Comparison of ENCODE assay signal across 12 cellular contexts in the genomic region with DNA sequence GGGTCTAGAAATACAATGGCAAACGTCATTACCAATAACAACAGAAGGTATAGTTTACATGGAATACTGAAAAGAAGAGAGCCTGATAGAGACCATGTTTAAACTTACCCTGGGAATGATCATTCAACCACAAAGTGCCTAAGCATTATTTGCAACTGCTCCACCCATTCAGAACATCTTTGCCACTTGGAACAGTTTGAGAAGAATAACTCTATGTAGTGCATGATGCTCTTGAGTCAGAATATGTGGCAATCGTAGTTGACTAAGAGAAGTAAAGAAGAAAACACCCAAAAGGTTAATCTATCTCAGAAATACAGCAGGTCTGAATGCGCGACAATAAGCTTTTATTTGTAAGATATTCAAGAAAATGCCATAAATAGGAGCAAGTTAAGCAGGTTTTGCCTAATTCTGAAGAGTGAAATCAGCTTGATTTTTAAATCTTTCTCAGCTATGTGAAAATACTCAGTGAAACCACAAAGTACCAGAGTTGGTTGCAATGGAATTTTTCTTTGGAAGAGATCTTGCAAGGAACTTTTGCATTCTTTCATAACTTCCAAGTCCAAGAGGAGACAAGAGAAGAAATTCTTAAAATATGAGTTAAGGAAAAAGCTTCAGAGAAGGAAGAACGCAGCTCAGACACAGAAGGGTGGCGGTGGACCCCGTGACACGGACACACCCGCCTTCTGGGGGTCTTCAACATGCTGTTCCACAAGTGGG.
DNase-seq lines count a peak whose midpoint lies in the region; ATAC-seq and TF ChIP-seq lines count a peak whose summit lies in the region.
"Had no signal": no experiment of that assay in that cellular context is flagged by ENCODE, and none has a peak within 500 bp of the region (broad histone marks: within the 10 kb centered on the region; RNA-seq: fewer than 3 reads in every experiment).

No MANE protein-coding gene starts in this region.

- no peak overlapping the region for H3K4me3 ChIP-seq in cardiac fibroblast (replicated peaks in 1 of 2; ENCODE audit: low read depth in 2 of 2, low read length in 2 of 2)
- peak overlapping the region in 2 of 5 donors; percentile 7 to 36 for H3K4me3 ChIP-seq in subcutaneous abdominal adipose tissue (ENCODE audit: low read depth in 1 of 5, low read length in 5 of 5)

- H3K27me3 ChIP-seq in subcutaneous abdominal adipose tissue (ENCODE audit: control insufficient read depth in 5 of 5, insufficient read depth in 4 of 5, low read length in 5 of 5), result no peaks in the 10 kb centered on the region

- intact Hi-C loops in left ventricle myocardium superior (cut with micrococcal nuclease), result no loop called here

- DNase-seq in ELR (ENCODE audit: low read depth) (peak; percentile 24), cardiac fibroblast (ENCODE audit: low read depth in 2 of 2) (peak; percentile 70 to 74), left ventricle myocardium superior (no peak), inferior parietal cortex (ENCODE audit: extremely low spot score) (no peak)
- DNase-seq: CD4-positive, alpha-beta memory T cell; hippocampal formation; OCI-M1; T-helper 9 cell had no signal

- peaks cover 0 to 8% (median 3%) of the 10 kb centered on the region in 5 donors for H3K36me3 ChIP-seq in subcutaneous abdominal adipose tissue (ENCODE audit: control insufficient read depth in 5 of 5, insufficient read depth in 5 of 5, low read length in 5 of 5)

- TF ChIP-seq CTCF in cardiac fibroblast (IDR thresholded peaks at IDR 0.05; ENCODE audit: low read depth, low read length), result no peak

- no peaks in the 10 kb centered on the region for H3K9me3 ChIP-seq in subcutaneous abdominal adipose tissue (ENCODE audit: control insufficient read depth in 5 of 5, low read length in 5 of 5)

- H3K27ac ChIP-seq in subcutaneous abdominal adipose tissue (ENCODE audit: low read depth, low read length), result peak overlapping the region; percentile 89

- ATAC-seq in left ventricle myocardium superior, result peak; percentile 36
- ATAC-seq in HG02571 (IDR thresholded peaks at IDR 0.05; ENCODE audit: unreplicated experiment), result no peak
- no peak for ATAC-seq in activated CD4-positive, CD25-positive, alpha-beta regulatory T cell treated with anti-CD3 and anti-CD28 coated beads, Interleukin-2, amount 50 U/mL, for 24 hours
- ATAC-seq in HG03520 (IDR thresholded peaks at IDR 0.05; ENCODE audit: unreplicated experiment), result no peak

- H3K9ac ChIP-seq in subcutaneous abdominal adipose tissue (ENCODE audit: low read length in 5 of 5), result peak overlapping the region in 2 of 5 donors; percentile 18 to 22

- peaks cover 8 to 36% (median 32%) of the 10 kb centered on the region in 5 donors for H3K4me1 ChIP-seq in subcutaneous abdominal adipose tissue (ENCODE audit: control insufficient read depth in 5 of 5, insufficient read depth in 5 of 5, low read length in 5 of 5)

Comparison
In these comparisons a context has a peak if more than half of its experiments do, and no peak if none do; other contexts are left out.
1. DNase-seq: peak in ELR (single experiment) and cardiac fibroblast (2 of 2); none in left ventricle myocardium superior (single experiment) and inferior parietal cortex (single experiment).